ENCODE assay signal across 14 cellular contexts in the genomic region with DNA sequence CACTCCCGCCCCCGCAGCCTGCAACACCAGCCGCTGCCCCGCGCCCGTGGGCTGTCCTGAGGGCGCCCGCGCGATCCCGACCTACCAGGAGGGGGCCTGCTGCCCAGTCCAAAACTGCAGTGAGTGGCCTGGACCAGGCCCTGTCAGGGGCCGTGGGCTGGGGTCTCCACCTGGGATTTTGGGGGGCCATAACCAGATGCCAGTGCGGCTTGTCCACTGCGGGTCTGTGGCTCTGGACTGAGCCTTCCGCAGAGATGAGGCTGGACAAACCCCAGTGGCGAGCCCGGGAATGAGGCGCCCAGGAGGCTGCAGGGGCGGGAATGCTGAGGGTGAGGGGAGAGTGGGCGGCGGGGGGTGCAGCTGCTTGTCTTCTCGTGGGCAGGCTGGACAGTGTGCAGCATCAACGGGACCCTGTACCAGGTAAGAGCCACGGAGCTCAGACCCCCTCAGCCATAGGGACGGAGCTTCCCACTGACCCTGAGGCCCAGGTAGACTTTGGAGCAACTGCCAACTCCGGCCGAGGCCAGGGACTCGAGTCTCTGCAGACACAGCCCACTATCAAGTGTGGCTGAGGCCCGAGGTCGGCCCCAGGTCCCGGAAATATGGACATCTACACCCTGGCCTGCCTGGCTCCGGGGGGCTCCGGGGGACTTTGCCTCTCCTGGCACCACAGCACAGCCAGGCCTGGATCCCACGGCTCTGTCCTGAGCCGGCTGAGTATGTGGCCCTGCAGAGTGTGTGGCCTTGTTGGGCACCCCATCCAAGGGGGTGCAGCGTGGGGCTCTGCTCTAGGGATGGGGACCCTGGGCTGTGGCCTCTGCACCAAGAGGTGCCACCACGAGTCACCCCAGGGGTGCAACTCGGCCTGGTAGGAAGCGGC. TPM values are rescaled to one million over a fixed set of nuclear protein-coding genes. Genes with fewer than 3 reads are reported as not detected.
A peak's percentile ranks its signal among the peaks of the same experiment; 100 is the strongest.
DNase-seq lines count a peak whose midpoint lies in the region; ATAC-seq and TF ChIP-seq lines count a peak whose summit lies in the region.
"Had no signal": no experiment of that assay in that cellular context is flagged by ENCODE, and none has a peak within 500 bp of the region (broad histone marks: within the 10 kb centered on the region; RNA-seq: fewer than 3 reads in every experiment).

No MANE protein-coding gene starts in this region.

- no TSS peak for BruUV-seq in PC-3 (replicated peaks; lab: Mats Ljungman, UMichigan)

- TF ChIP-seq EP300 in sigmoid colon (IDR thresholded peaks at IDR 0.05) = no peak

- CTCF ChIA-PET in PC-3 (lab: Charles Lee) = no interaction called here

- H3K36me3 ChIP-seq in PC-3 (ENCODE audit: low read depth, low read length) = no peaks in the 10 kb centered on the region
- no peaks in the 10 kb centered on the region for H3K36me3 ChIP-seq in sigmoid colon

- H3K4me1 ChIP-seq in PC-3 (ENCODE audit: insufficient read depth, low read length) (peaks cover 17% of the 10 kb centered on the region), sigmoid colon (peaks cover 0 to 5% (median 2%) of the 10 kb centered on the region in 4 donors)

- H3K9me2 ChIP-seq in PC-3 (replicated peaks; ENCODE audit: low read length) = no peaks in the 10 kb centered on the region

- no peaks in the 10 kb centered on the region for H3F3A ChIP-seq in PC-3 (ENCODE audit: low read length, unreplicated experiment)

- H3K9ac ChIP-seq in PC-3 (ENCODE audit: low read length) = no peak overlapping the region

- peak; percentile 26 for DNase-seq in activated CD4-positive, CD25-positive, alpha-beta regulatory T cell treated with anti-CD3 and anti-CD28 coated beads, Interleukin-2, amount 50 U/mL, for 72 hours
- no peak for DNase-seq in activated CD4-positive, CD25-positive, alpha-beta regulatory T cell (lab: John Stamatoyannopoulos, UW)
- DNase-seq in PC-3 = no peak
- DNase-seq in islet precursor cell = peak; percentile 56
- DNase-seq in sigmoid colon = peak; percentile 58
- DNase-seq in middle frontal gyrus (ENCODE audit: extremely low spot score, low spot score) = no peak
- DNase-seq: NCI-H187; NCI-H526; stimulated activated CD4-positive, alpha-beta T cell treated with anti-CD3 and anti-CD28 coated beads, Interleukin-12 subunit alpha, Interleukin-12 subunit beta, amount 100 ng/mL, for 4 hours had no signal

- TF ChIP-seq CTCF in PC-3 (conservative IDR thresholded peaks at IDR 0.05; ENCODE audit: low read depth, low read length) (peak; percentile 35; the same call in 1 of the 2 replicates), sigmoid colon (IDR thresholded peaks at IDR 0.05) (no peak)

- H2AFZ ChIP-seq in PC-3 (ENCODE audit: low read length) = no peak overlapping the region

- no peaks in the 10 kb centered on the region for H4K20me1 ChIP-seq in PC-3 (ENCODE audit: low read length)

- WGBS in sigmoid colon, 2 donors = 81 to 84% methylated on average over 39 of the region's 39 CpGs

- POLR2A ChIA-PET in PC-3 (lab: Charles Lee; ENCODE audit: unreplicated experiment) = no interaction called here

- H3K27me3 ChIP-seq in PC-3 (ENCODE audit: low read length) (no peaks in the 10 kb centered on the region), sigmoid colon (peaks cover 11 to 78% (median 48%) of the 10 kb centered on the region in 3 donors)

- no peak for TF ChIP-seq POLR2A in sigmoid colon (IDR thresholded peaks at IDR 0.05)

- H3K9me3 ChIP-seq in PC-3 (ENCODE audit: low read length) = no peaks in the 10 kb centered on the region
- no peaks in the 10 kb centered on the region for H3K9me3 ChIP-seq in sigmoid colon

- intact Hi-C loops in PC-3 (cut with micrococcal nuclease) = no loop called here
- intact Hi-C loops in sigmoid colon (cut with DNase I) = no loop called here

- H3K4me3 ChIP-seq in PC-3 (ENCODE audit: low read length) = no peak overlapping the region
- H3K4me3 ChIP-seq in sigmoid colon = no peak overlapping the region

- ATAC-seq in PC-3 = no peak
- ATAC-seq in GM21423 (IDR thresholded peaks at IDR 0.05; ENCODE audit: unreplicated experiment) = no peak
- no peak for ATAC-seq in GM21619 (IDR thresholded peaks at IDR 0.05; ENCODE audit: unreplicated experiment)

- H3K27ac ChIP-seq in PC-3 (ENCODE audit: low read length) = no peak overlapping the region
- no peak overlapping the region for H3K27ac ChIP-seq in sigmoid colon

- no peaks in the 10 kb centered on the region for H3K79me2 ChIP-seq in PC-3 (ENCODE audit: low read length)

- H3K4me2 ChIP-seq in PC-3 (ENCODE audit: low read length) = no peak overlapping the region

RNA-seq across cellular contexts. Expression of a gene that starts 24.7 kb away (rescaled TPM):
- total RNA-seq in PC-3 (2014; rRNA removed) (24.3 and 33.0 TPM in 2 replicates), sigmoid colon (under 1 TPM in 1 of 4 donors, not detected in 3; 0.83 TPM)
- polyA plus RNA-seq in sigmoid colon = 100 to 1,000 TPM in 1 of 3 donors, 1 to 10 TPM in 2; 1.4 to 131 (median 4.2) TPM
- total RNA-seq: A172; CD4-positive, alpha-beta T cell; fibroblast of villous mesenchyme had no signal

RNA-seq across cellular contexts. Expression of a gene that starts 40.4 kb away (rescaled TPM):
- total RNA-seq in PC-3 (2014; rRNA removed) (0.11 and 0.35 TPM in 2 replicates), sigmoid colon (under 1 TPM in 1 of 4 donors, not detected in 3; under 0.01 TPM)
- under 1 TPM in 2 of 3 donors, not detected in 1; under 0.01 to 0.09 TPM for polyA plus RNA-seq in sigmoid colon
- total RNA-seq: A172; CD4-positive, alpha-beta T cell; fibroblast of villous mesenchyme had no signal

Comparison
In these comparisons a context has a peak if more than half of its experiments do, and no peak if none do; other contexts are left out.
1. DNase-seq: peak in activated CD4-positive, CD25-positive, alpha-beta regulatory T cell treated with anti-CD3 and anti-CD28 coated beads, Interleukin-2, amount 50 U/mL, for 72 hours (single experiment), islet precursor cell (single experiment) and sigmoid colon (single experiment); none in activated CD4-positive, CD25-positive, alpha-beta regulatory T cell (0 of 4), PC-3 (single experiment) and middle frontal gyrus (single experiment).
2. RNA of a gene that starts 24.7 kb away (total RNA-seq): 24.3 to 33.0 TPM in PC-3; 0.83 TPM in sigmoid colon; every median in the first group is over 10 times any median in the second.